8 cellular contexts compared by ENCODE assay signal in genomic region chr10:73965890-73966768, GRCh38. TPM values are rescaled to one million over a fixed set of nuclear protein-coding genes. Genes with fewer than 3 reads are reported as not detected.
DNase-seq lines count a peak whose midpoint lies in the region; ATAC-seq and TF ChIP-seq lines count a peak whose summit lies in the region.

No MANE protein-coding gene starts in this region.

- no peaks in the 10 kb centered on the region for H3K9me3 ChIP-seq in ES-I3 (ENCODE audit: control insufficient read depth, insufficient read depth, low read length)
- no peaks in the 10 kb centered on the region for H3K9me3 ChIP-seq in mucosa of descending colon
- H3K9me3 ChIP-seq in aorta (ENCODE audit: control insufficient read depth, low read length): no peaks in the 10 kb centered on the region

- DNase-seq in epithelial cell of esophagus (ENCODE audit: low read depth) (peak; percentile 97), mucosa of descending colon (peak; percentile 70 to 85 (median 78)), aorta (peak; percentile 93)
- no peak for DNase-seq in central memory CD4-positive, alpha-beta T cell

- 3 to 6% methylated on average over 16 of the region's 16 CpGs for WGBS in aorta, 2 donors

- H3K36me3 ChIP-seq in ES-I3 (ENCODE audit: insufficient read depth, low read length): no peaks in the 10 kb centered on the region
- H3K36me3 ChIP-seq in mucosa of descending colon (ENCODE audit: low read depth): no peaks in the 10 kb centered on the region
- H3K36me3 ChIP-seq in aorta (ENCODE audit: control insufficient read depth in 1 of 2, insufficient read depth in 2 of 2, low read length in 1 of 2): no peaks in the 10 kb centered on the region

- peak; percentile 94 for ATAC-seq in mucosa of descending colon
- peak; percentile 94 for ATAC-seq in aorta (ENCODE audit: low FRiP score)
- no peak for ATAC-seq in HG03045 (IDR thresholded peaks at IDR 0.05; ENCODE audit: unreplicated experiment)
- ATAC-seq in HG02840 (IDR thresholded peaks at IDR 0.05; ENCODE audit: low FRiP score, unreplicated experiment): no peak

- TF ChIP-seq CTCF in epithelial cell of esophagus (IDR thresholded peaks at IDR 0.05; ENCODE audit: insufficient read depth, low read depth, low read length, missing control alignments) (no peak), mucosa of descending colon (IDR thresholded peaks at IDR 0.05) (no peak)

- H3K4me3 ChIP-seq in epithelial cell of esophagus (ENCODE audit: low read length) (no peak overlapping the region), mucosa of descending colon (no peak overlapping the region), aorta (ENCODE audit: low read length in 2 of 2) (no peak overlapping the region)

- peaks cover 49% of the 10 kb centered on the region for H3K4me1 ChIP-seq in ES-I3 (ENCODE audit: insufficient read depth, low read length)
- H3K4me1 ChIP-seq in mucosa of descending colon (ENCODE audit: low read depth): peaks cover 4% of the 10 kb centered on the region
- peaks cover 0 to 1% of the 10 kb centered on the region in 2 donors for H3K4me1 ChIP-seq in aorta (ENCODE audit: control insufficient read depth in 1 of 2, insufficient read depth in 2 of 2, low read length in 2 of 2)

- H3K27me3 ChIP-seq in aorta (ENCODE audit: control insufficient read depth in 1 of 2, insufficient read depth in 2 of 2, low read length in 1 of 2): no peaks in the 10 kb centered on the region

- intact Hi-C loops in mucosa of descending colon (cut with DNase I, micrococcal nuclease) (no loop called here), aorta (cut with DNase I) (loop anchor here in 1 of 2 donors (5.0 kb wide), 1 partner anchor 41 kb away; no protein-coding TSS in a partner anchor)

- H3K27ac ChIP-seq in aorta (ENCODE audit: low read depth in 1 of 2, low read length in 2 of 2): peak overlapping the region; percentile 84 to 97

- peak overlapping the region; percentile 61 for H3K9ac ChIP-seq in ES-I3 (ENCODE audit: low read depth, low read length)

TF ChIP-seq in PFSK-1, 5 proteins besides CTCF, POLR2A, EP300 and RAD21:
- TF ChIP-seq TAF1 (IDR thresholded peaks at IDR 0.05; ENCODE audit: borderline replicate concordance, insufficient read depth, low read length) (no peak), SIN3A (IDR thresholded peaks at IDR 0.05; ENCODE audit: borderline replicate concordance, insufficient read depth, low read length) (0 out of 2 replicates have a peak, but pooled peaks have one; percentile 76), FOXP2 (optimal IDR thresholded peaks at IDR 0.05; ENCODE audit: borderline replicate concordance, extremely low read depth, extremely low read length, insufficient read depth) (no peak), POLR2AphosphoS5 (IDR thresholded peaks at IDR 0.05; ENCODE audit: low read depth, low read length) (no peak)
- TF ChIP-seq, protein P1, sequence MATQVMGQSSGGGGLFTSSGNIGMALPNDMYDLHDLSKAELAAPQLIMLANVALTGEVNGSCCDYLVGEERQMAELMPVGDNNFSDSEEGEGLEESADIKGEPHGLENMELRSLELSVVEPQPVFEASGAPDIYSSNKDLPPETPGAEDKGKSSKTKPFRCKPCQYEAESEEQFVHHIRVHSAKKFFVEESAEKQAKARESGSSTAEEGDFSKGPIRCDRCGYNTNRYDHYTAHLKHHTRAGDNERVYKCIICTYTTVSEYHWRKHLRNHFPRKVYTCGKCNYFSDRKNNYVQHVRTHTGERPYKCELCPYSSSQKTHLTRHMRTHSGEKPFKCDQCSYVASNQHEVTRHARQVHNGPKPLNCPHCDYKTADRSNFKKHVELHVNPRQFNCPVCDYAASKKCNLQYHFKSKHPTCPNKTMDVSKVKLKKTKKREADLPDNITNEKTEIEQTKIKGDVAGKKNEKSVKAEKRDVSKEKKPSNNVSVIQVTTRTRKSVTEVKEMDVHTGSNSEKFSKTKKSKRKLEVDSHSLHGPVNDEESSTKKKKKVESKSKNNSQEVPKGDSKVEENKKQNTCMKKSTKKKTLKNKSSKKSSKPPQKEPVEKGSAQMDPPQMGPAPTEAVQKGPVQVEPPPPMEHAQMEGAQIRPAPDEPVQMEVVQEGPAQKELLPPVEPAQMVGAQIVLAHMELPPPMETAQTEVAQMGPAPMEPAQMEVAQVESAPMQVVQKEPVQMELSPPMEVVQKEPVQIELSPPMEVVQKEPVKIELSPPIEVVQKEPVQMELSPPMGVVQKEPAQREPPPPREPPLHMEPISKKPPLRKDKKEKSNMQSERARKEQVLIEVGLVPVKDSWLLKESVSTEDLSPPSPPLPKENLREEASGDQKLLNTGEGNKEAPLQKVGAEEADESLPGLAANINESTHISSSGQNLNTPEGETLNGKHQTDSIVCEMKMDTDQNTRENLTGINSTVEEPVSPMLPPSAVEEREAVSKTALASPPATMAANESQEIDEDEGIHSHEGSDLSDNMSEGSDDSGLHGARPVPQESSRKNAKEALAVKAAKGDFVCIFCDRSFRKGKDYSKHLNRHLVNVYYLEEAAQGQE (IDR thresholded peaks at IDR 0.05; ENCODE audit: insufficient read depth in 1 of 2, low read depth in 2 of 2, low read length in 2 of 2): 0 out of 4 replicates have a peak, but pooled peaks of 1 of the 2 experiments have one; percentile 31

RNA-seq across cellular contexts. Expression of gene VCL, which starts 31.8 kb away (rescaled TPM):
- polyA plus RNA-seq in PFSK-1 (2012; ENCODE audit: insufficient read length, low read depth): 32.1 TPM
- total RNA-seq in mucosa of descending colon (100 to 1,000 TPM; 114 to 292 (median 117) TPM), aorta (100 to 1,000 TPM; 312 to 499 TPM)
- polyA plus RNA-seq in aorta: 100 to 1,000 TPM in 1 of 2 donors, 10 to 100 TPM in 1; 31.6 to 147 TPM

RNA-seq across cellular contexts. Expression of gene PLAU, which starts 55.2 kb away (rescaled TPM):
- 8.7 TPM for polyA plus RNA-seq in PFSK-1 (2012; ENCODE audit: insufficient read length, low read depth)
- 10 to 100 TPM in 1 of 3 donors, 1 to 10 TPM in 2; 4.6 to 10.3 (median 5.8) TPM for total RNA-seq in mucosa of descending colon
- total RNA-seq in aorta: 10 to 100 TPM; 33.6 to 35.4 TPM
- polyA plus RNA-seq in aorta: 10 to 100 TPM in 1 of 2 donors, 1 to 10 TPM in 1; 9.6 to 13.6 TPM

Comparison
In these comparisons a context has a peak if more than half of its experiments do, and no peak if none do; other contexts are left out.
1. ATAC-seq: peak in mucosa of descending colon (single experiment) and aorta (single experiment); none in HG03045 (single experiment) and HG02840 (single experiment).